ENCODE assay signal across 10 cellular contexts in genomic region chr5:41414598-41414997, GRCh38.
DNase-seq lines count a peak whose midpoint lies in the region; ATAC-seq and TF ChIP-seq lines count a peak whose summit lies in the region.
"Had no signal": no experiment of that assay in that cellular context is flagged by ENCODE, and none has a peak within 500 bp of the region (broad histone marks: within the 10 kb centered on the region; RNA-seq: fewer than 3 reads in every experiment).

No MANE protein-coding gene starts in this region.

- no peak overlapping the region for H2AFZ ChIP-seq in fibroblast of lung (ENCODE audit: low read length)

- no peaks in the 10 kb centered on the region for H4K20me1 ChIP-seq in fibroblast of lung (ENCODE audit: control insufficient read depth, extremely low read depth, insufficient read depth, low read length)

- in situ Hi-C loops in G401 (cut with HindIII; ENCODE audit: low sequenced_read_pairs) = no loop called here

- peak; percentile 76 for DNase-seq in OCI-M1 (lab: John Stamatoyannopoulos, UW)
- DNase-seq in fibroblast of lung (ENCODE audit: low read depth in 2 of 2) = peak; percentile 94 to 97
- DNase-seq in pulmonary artery endothelial cell (ENCODE audit: low read depth, low spot score) = peak; percentile 29
- no peak for DNase-seq in G401 (ENCODE audit: low spot score)
- DNase-seq in activated naive CD4-positive, alpha-beta T cell treated with Interleukin-2 at 50 U/mL for 16 hours = no peak
- DNase-seq: stimulated activated CD4-positive, alpha-beta T cell treated with anti-CD3 and anti-CD28 coated beads, Interleukin-15, amount 100 ng/mL, for 24 hours had no signal

- no peaks in the 10 kb centered on the region for H3K9me3 ChIP-seq in fibroblast of lung (ENCODE audit: control insufficient read depth, insufficient read depth, low read depth, low read length)
- H3K9me3 ChIP-seq: tibial nerve had no signal

- H3K79me2 ChIP-seq in fibroblast of lung (ENCODE audit: control insufficient read depth, insufficient read depth, low read length) = no peaks in the 10 kb centered on the region

- no peak overlapping the region for H3K27ac ChIP-seq in fibroblast of lung (ENCODE audit: insufficient read depth, low read length)
- H3K27ac ChIP-seq: tibial nerve had no signal

- no peaks in the 10 kb centered on the region for H3K27me3 ChIP-seq in fibroblast of lung (ENCODE audit: control insufficient read depth, insufficient read depth, low read length)
- H3K27me3 ChIP-seq: tibial nerve had no signal

- H3K4me3 ChIP-seq in fibroblast of lung (replicated peaks in 1 of 4; ENCODE audit: control extremely low read depth in 1 of 4, insufficient read depth in 1 of 4, low read depth in 3 of 4, low read length in 4 of 4) = no peak overlapping the region
- H3K4me3 ChIP-seq: tibial nerve had no signal

- TF ChIP-seq CTCF in fibroblast of lung (conservative IDR thresholded peaks at IDR 0.05 in 1 of 2, IDR thresholded peaks at IDR 0.05 in 1 of 2; ENCODE audit: low read depth in 1 of 2, low read length in 2 of 2) = no peak

- H3K4me1 ChIP-seq in fibroblast of lung (ENCODE audit: control insufficient read depth, extremely low read depth, insufficient read depth, low read length) = peaks cover 5% of the 10 kb centered on the region
- H3K4me1 ChIP-seq: tibial nerve had no signal

- no peaks in the 10 kb centered on the region for H3K36me3 ChIP-seq in fibroblast of lung (ENCODE audit: control insufficient read depth, insufficient read depth, low read length)
- H3K36me3 ChIP-seq: tibial nerve had no signal

- no peak overlapping the region for H3K9ac ChIP-seq in fibroblast of lung (ENCODE audit: insufficient read depth, low read length)

- H3K4me2 ChIP-seq in fibroblast of lung (ENCODE audit: extremely low read depth, insufficient read depth, low read length) = no peak overlapping the region

- peak; percentile 67 for ATAC-seq in GM18511 (IDR thresholded peaks at IDR 0.05; ENCODE audit: unreplicated experiment)
- ATAC-seq in HG02642 (IDR thresholded peaks at IDR 0.05; ENCODE audit: poor library complexity, unreplicated experiment) = no peak
- ATAC-seq in activated CD4-positive, CD25-positive, alpha-beta regulatory T cell treated with anti-CD3 and anti-CD28 coated beads, Interleukin-2, amount 50 U/mL, for 24 hours = no peak

Comparison
In these comparisons a context has a peak if more than half of its experiments do, and no peak if none do; other contexts are left out.
1. DNase-seq: peak in OCI-M1 (single experiment), fibroblast of lung (2 of 2) and pulmonary artery endothelial cell (single experiment); none in G401 (single experiment) and activated naive CD4-positive, alpha-beta T cell treated with Interleukin-2 at 50 U/mL for 16 hours (single experiment).